In the genomic region with DNA sequence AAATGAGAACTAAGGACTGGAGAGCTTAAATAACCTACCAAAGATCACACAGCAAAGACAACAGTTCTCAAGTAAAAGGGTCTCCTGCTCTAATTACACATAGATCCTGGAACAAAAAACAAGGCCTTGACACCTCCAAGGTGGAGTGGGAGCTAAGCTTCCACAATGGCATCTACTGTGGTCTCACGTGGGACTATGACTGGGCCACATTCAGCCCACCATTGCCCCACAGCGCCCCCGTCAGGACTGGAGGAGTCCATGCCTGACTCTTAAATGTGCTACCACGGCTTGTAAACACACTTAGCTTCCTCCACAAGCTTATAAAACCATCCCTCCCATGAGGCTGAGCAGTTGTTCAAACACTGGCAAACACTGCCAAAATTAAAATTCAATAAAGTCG, we compare ENCODE assay signal across 11 cellular contexts.
A peak's percentile ranks its signal among the peaks of the same experiment; 100 is the strongest.
DNase-seq lines count a peak whose midpoint lies in the region; ATAC-seq and TF ChIP-seq lines count a peak whose summit lies in the region.
"Had no signal": no experiment of that assay in that cellular context is flagged by ENCODE, and none has a peak within 500 bp of the region (broad histone marks: within the 10 kb centered on the region; RNA-seq: fewer than 3 reads in every experiment).

No MANE protein-coding gene starts in this region.

- no peak overlapping the region for H3K4me3 ChIP-seq in GM12875 (ENCODE audit: low read depth, low read length)
- H3K4me3 ChIP-seq: right atrium auricular region, suprapubic skin had no signal

- TF ChIP-seq CTCF in GM12875 (IDR thresholded peaks at IDR 0.05; ENCODE audit: borderline replicate concordance, insufficient read depth, low read depth, low read length): peak; percentile 24; the same call in 1 of the 2 replicates

- in situ Hi-C loops in ACHN (cut with HindIII; ENCODE audit: low pct_ligation_motif_present, low pct_unique_long_range_greater_than_20kb, low sequenced_read_pairs): no loop called here

- DNase-seq in ACHN: peak; percentile 64
- DNase-seq in RPMI8226: peak; percentile 19
- peak; percentile 44 for DNase-seq in iPS-NIHi11 (ENCODE audit: low spot score)
- no peak for DNase-seq in cerebellar cortex (ENCODE audit: low spot score)
- no peak for DNase-seq in midbrain (lab: John Stamatoyannopoulos, UW)
- no peak for DNase-seq in C1 segment of cervical spinal cord (lab: John Stamatoyannopoulos, UW)
- DNase-seq: DMS79 had no signal

- ATAC-seq in GM18505 (IDR thresholded peaks at IDR 0.05; ENCODE audit: unreplicated experiment): no peak

- no peak for TF ChIP-seq POLR2A in GM18505 (IDR thresholded peaks at IDR 0.05; ENCODE audit: borderline replicate concordance, extremely low read depth, insufficient read depth, insufficient read length)

Comparison
In these comparisons a context has a peak if more than half of its experiments do, and no peak if none do; other contexts are left out.
1. DNase-seq: peak in ACHN (single experiment), RPMI8226 (single experiment) and iPS-NIHi11 (single experiment); none in cerebellar cortex (single experiment), midbrain (single experiment) and C1 segment of cervical spinal cord (0 of 14).